In genomic region chr7:76273503-76273902, GRCh38 we compare ENCODE assay signal across 24 cellular contexts. TPM values are rescaled to one million over a fixed set of nuclear protein-coding genes. Genes with fewer than 3 reads are reported as not detected.
DNase-seq lines count a peak whose midpoint lies in the region; ATAC-seq and TF ChIP-seq lines count a peak whose summit lies in the region.
"Had no signal": no experiment of that assay in that cellular context is flagged by ENCODE, and none has a peak within 500 bp of the region (broad histone marks: within the 10 kb centered on the region; RNA-seq: fewer than 3 reads in every experiment).

No MANE protein-coding gene starts in this region.

- no peak for TF ChIP-seq POLR2A in heart left ventricle (IDR thresholded peaks at IDR 0.05)

- peak overlapping the region; percentile 57 for H2AFZ ChIP-seq in neuron (ENCODE audit: low read depth, low read length)

- CTCF ChIA-PET in activated CD4-positive, alpha-beta memory T cell treated with anti-CD3 and anti-CD28 coated beads, Interleukin-2, amount 10 ng/mL, durations not matched to agents 7 days and 5 days (lab: Charles Lee), result interaction anchor here (1.0 to 3.2 kb wide), 5 partner anchors 9 to 95 kb away, joined by 3 to 12 read pairs (median 8); no protein-coding TSS in a partner anchor
- CTCF ChIA-PET in activated CD4-positive, alpha-beta memory T cell treated with anti-CD3 and anti-CD28 coated beads for 36 hours (lab: Charles Lee), result interaction anchor here (1.0 to 2.6 kb wide), 6 partner anchors 11 to 95 kb away, joined by 3 to 14 read pairs (median 4); no protein-coding TSS in a partner anchor

- H3K27me3 ChIP-seq in H7 (ENCODE audit: control insufficient read depth, insufficient read depth, low read length) (peaks cover 5% of the 10 kb centered on the region), neuron (ENCODE audit: insufficient read depth, low read length) (peaks cover 36% of the 10 kb centered on the region), heart left ventricle (peaks cover 0 to 38% (median 22%) of the 10 kb centered on the region in 9 donors)
- H3K27me3 ChIP-seq: BE2C had no signal

- no peaks in the 10 kb centered on the region for H3K9me3 Mint-ChIP-seq in activated CD4-positive, alpha-beta memory T cell treated with anti-CD3 and anti-CD28 coated beads, Interleukin-2, amount 10 ng/mL, durations not matched to agents 7 days and 5 days
- H3K9me3 Mint-ChIP-seq in activated CD4-positive, alpha-beta memory T cell treated with anti-CD3 and anti-CD28 coated beads for 36 hours, result no peaks in the 10 kb centered on the region
- no peaks in the 10 kb centered on the region for H3K9me3 Mint-ChIP-seq in activated T-helper 17 cell treated with anti-CD3 and anti-CD28 coated beads, Interleukin-2, amount 50 U/mL, for 72 hours
- H3K9me3 Mint-ChIP-seq: nephron had no signal

- H3K4me3 Mint-ChIP-seq in activated CD4-positive, alpha-beta memory T cell treated with anti-CD3 and anti-CD28 coated beads, Interleukin-2, amount 10 ng/mL, durations not matched to agents 7 days and 5 days, result peak overlapping the region; percentile 9
- H3K4me3 Mint-ChIP-seq in activated CD4-positive, alpha-beta memory T cell treated with anti-CD3 and anti-CD28 coated beads for 36 hours, result no peak overlapping the region
- H3K4me3 Mint-ChIP-seq in activated T-helper 17 cell treated with anti-CD3 and anti-CD28 coated beads, Interleukin-2, amount 50 U/mL, for 72 hours, result peak overlapping the region; percentile 5

- intact Hi-C loops in activated CD4-positive, alpha-beta memory T cell treated with anti-CD3 and anti-CD28 coated beads for 36 hours (cut with micrococcal nuclease), result no loop called here
- intact Hi-C loops in heart left ventricle (cut with DNase I), result loop anchor here in 1 of 10 donors (10.0 kb wide), 1 partner anchor 89 kb away; no protein-coding TSS in a partner anchor

- H3K9me3 ChIP-seq in neuron (ENCODE audit: low read length) (no peaks in the 10 kb centered on the region), heart left ventricle (no peaks in the 10 kb centered on the region)
- H3K9me3 ChIP-seq: BE2C, spleen, suprapubic skin, upper lobe of right lung had no signal

- ATAC-seq in activated T-helper 17 cell treated with anti-CD3 and anti-CD28 coated beads, Interleukin-2, amount 50 U/mL, for 72 hours (replicated peaks), result peak; percentile 66
- no peak for ATAC-seq in GM21619 (IDR thresholded peaks at IDR 0.05; ENCODE audit: unreplicated experiment)
- no peak for ATAC-seq in GM18498 (IDR thresholded peaks at IDR 0.05; ENCODE audit: unreplicated experiment)
- no peak for ATAC-seq in heart left ventricle
- ATAC-seq: activated CD4-positive, CD25-positive, alpha-beta regulatory T cell treated with anti-CD3 and anti-CD28 coated beads, Interleukin-2, amount 50 U/mL, for 24 hours; esophagus mucosa; HepG2; left cardiac atrium; right cardiac atrium; upper lobe of right lung had no signal

- no peak overlapping the region for H3K4me3 ChIP-seq in H7 (ENCODE audit: insufficient read depth, low read depth, low read length)
- H3K4me3 ChIP-seq in neuron (ENCODE audit: low read length), result no peak overlapping the region
- no peak overlapping the region for H3K4me3 ChIP-seq in heart left ventricle
- H3K4me3 ChIP-seq: spleen, suprapubic skin, upper lobe of right lung had no signal

- no peaks in the 10 kb centered on the region for H3K36me3 Mint-ChIP-seq in activated CD4-positive, alpha-beta memory T cell treated with anti-CD3 and anti-CD28 coated beads, Interleukin-2, amount 10 ng/mL, durations not matched to agents 7 days and 5 days (ENCODE audit: low read depth)
- no peaks in the 10 kb centered on the region for H3K36me3 Mint-ChIP-seq in activated CD4-positive, alpha-beta memory T cell treated with anti-CD3 and anti-CD28 coated beads for 36 hours
- H3K36me3 Mint-ChIP-seq in activated T-helper 17 cell treated with anti-CD3 and anti-CD28 coated beads, Interleukin-2, amount 50 U/mL, for 72 hours (ENCODE audit: low read depth), result no peaks in the 10 kb centered on the region

- H3K27me3 Mint-ChIP-seq in activated CD4-positive, alpha-beta memory T cell treated with anti-CD3 and anti-CD28 coated beads, Interleukin-2, amount 10 ng/mL, durations not matched to agents 7 days and 5 days, result peaks cover 40% of the 10 kb centered on the region
- peaks cover 29% of the 10 kb centered on the region for H3K27me3 Mint-ChIP-seq in activated CD4-positive, alpha-beta memory T cell treated with anti-CD3 and anti-CD28 coated beads for 36 hours
- H3K27me3 Mint-ChIP-seq in activated T-helper 17 cell treated with anti-CD3 and anti-CD28 coated beads, Interleukin-2, amount 50 U/mL, for 72 hours, result peaks cover 34% of the 10 kb centered on the region

- WGBS in heart left ventricle, 4 donors, result 78 to 83% (median 79%) methylated on average over 5 of the region's 5 CpGs

- H3K4me1 Mint-ChIP-seq in activated CD4-positive, alpha-beta memory T cell treated with anti-CD3 and anti-CD28 coated beads, Interleukin-2, amount 10 ng/mL, durations not matched to agents 7 days and 5 days, result peaks cover 17% of the 10 kb centered on the region
- peaks cover 9% of the 10 kb centered on the region for H3K4me1 Mint-ChIP-seq in activated CD4-positive, alpha-beta memory T cell treated with anti-CD3 and anti-CD28 coated beads for 36 hours (ENCODE audit: low read depth)
- H3K4me1 Mint-ChIP-seq in activated T-helper 17 cell treated with anti-CD3 and anti-CD28 coated beads, Interleukin-2, amount 50 U/mL, for 72 hours, result peaks cover 12% of the 10 kb centered on the region

- DNase-seq in activated CD4-positive, alpha-beta memory T cell treated with anti-CD3 and anti-CD28 coated beads, Interleukin-2, amount 10 ng/mL, durations not matched to agents 7 days and 5 days, result no peak
- DNase-seq in activated CD4-positive, alpha-beta memory T cell treated with anti-CD3 and anti-CD28 coated beads for 36 hours, result no peak
- peak; percentile 54 for DNase-seq in H7
- DNase-seq in heart left ventricle, result no peak
- DNase-seq: ACHN; BE2C; central memory CD4-positive, alpha-beta T cell; foreskin fibroblast; left cardiac atrium; NCI-H187 treated with DMSO at 0.1 percent for 48 hours; posterior cingulate gyrus; right cardiac atrium; spleen; SW 1271; upper lobe of right lung had no signal

- H3K27ac Mint-ChIP-seq in activated CD4-positive, alpha-beta memory T cell treated with anti-CD3 and anti-CD28 coated beads, Interleukin-2, amount 10 ng/mL, durations not matched to agents 7 days and 5 days, result no peak overlapping the region
- H3K27ac Mint-ChIP-seq in activated CD4-positive, alpha-beta memory T cell treated with anti-CD3 and anti-CD28 coated beads for 36 hours, result no peak overlapping the region
- no peak overlapping the region for H3K27ac Mint-ChIP-seq in activated T-helper 17 cell treated with anti-CD3 and anti-CD28 coated beads, Interleukin-2, amount 50 U/mL, for 72 hours

- H3K4me1 ChIP-seq in neuron (ENCODE audit: insufficient read depth, low read length), result peaks cover 25% of the 10 kb centered on the region
- peaks cover 0 to 6% (median 0%) of the 10 kb centered on the region in 12 donors for H3K4me1 ChIP-seq in heart left ventricle
- H3K4me1 ChIP-seq: BE2C, suprapubic skin, upper lobe of right lung had no signal

- H3K36me3 ChIP-seq in H7 (replicated peaks; ENCODE audit: control insufficient read depth, insufficient read depth, low read length) (no peaks in the 10 kb centered on the region), neuron (ENCODE audit: insufficient read depth, low read length) (no peaks in the 10 kb centered on the region), heart left ventricle (no peaks in the 10 kb centered on the region)
- H3K36me3 ChIP-seq: BE2C, spleen, suprapubic skin, upper lobe of right lung had no signal

- H3K27ac ChIP-seq in heart left ventricle, result no peak overlapping the region
- H3K27ac ChIP-seq: spleen, suprapubic skin, upper lobe of right lung had no signal

- no peak for TF ChIP-seq CTCF in heart left ventricle (IDR thresholded peaks at IDR 0.05)

- POLR2A ChIA-PET in activated CD4-positive, alpha-beta memory T cell treated with anti-CD3 and anti-CD28 coated beads, Interleukin-2, amount 10 ng/mL, durations not matched to agents 7 days and 5 days (lab: Charles Lee), result interaction anchor here (1.3 to 1.5 kb wide), 2 partner anchors 9 to 44 kb away, joined by 3 to 5 read pairs; no protein-coding TSS in a partner anchor
- POLR2A ChIA-PET in activated CD4-positive, alpha-beta memory T cell treated with anti-CD3 and anti-CD28 coated beads for 36 hours (lab: Charles Lee), result no interaction called here

RNA-seq across cellular contexts. Expression of gene HSPB1, which starts 29.0 kb away (rescaled TPM):
- total RNA-seq in activated CD4-positive, alpha-beta memory T cell treated with anti-CD3 and anti-CD28 coated beads, Interleukin-2, amount 10 ng/mL, durations not matched to agents 7 days and 5 days, result 10 to 100 TPM; 33.7 to 38.4 TPM
- 100 to 1,000 TPM; 119 to 127 TPM for total RNA-seq in activated CD4-positive, alpha-beta memory T cell treated with anti-CD3 and anti-CD28 coated beads for 36 hours
- total RNA-seq in H7 (2014; rRNA removed; shearing (Covaris generic)), result 62.3 and 80.7 TPM in 2 replicates
- 10 to 100 TPM; 28.0 to 71.7 TPM for total RNA-seq in activated T-helper 17 cell treated with anti-CD3 and anti-CD28 coated beads, Interleukin-2, amount 50 U/mL, for 72 hours
- total RNA-seq in heart left ventricle, result 1,000 to 10,000 TPM in 8 of 9 donors, 100 to 1,000 TPM in 1; 822 to 5,278 (median 1,968) TPM
- polyA plus RNA-seq in heart left ventricle, result 1,000 to 10,000 TPM; 2,695 to 3,131 TPM

Comparison
In these comparisons a context has a peak if more than half of its experiments do, and no peak if none do; other contexts are left out.
1. RNA of gene HSPB1, which starts 29.0 kb away (total RNA-seq): 822 to 5,278 TPM in heart left ventricle; 119 to 127 TPM in activated CD4-positive, alpha-beta memory T cell treated with anti-CD3 and anti-CD28 coated beads for 36 hours, 62.3 to 80.7 TPM in H7, 28.0 to 71.7 TPM in activated T-helper 17 cell treated with anti-CD3 and anti-CD28 coated beads, Interleukin-2, amount 50 U/mL, for 72 hours and 33.7 to 38.4 TPM in activated CD4-positive, alpha-beta memory T cell treated with anti-CD3 and anti-CD28 coated beads, Interleukin-2, amount 10 ng/mL, durations not matched to agents 7 days and 5 days; every median in the first group is over 4 times any median in the second.